In the genomic region with DNA sequence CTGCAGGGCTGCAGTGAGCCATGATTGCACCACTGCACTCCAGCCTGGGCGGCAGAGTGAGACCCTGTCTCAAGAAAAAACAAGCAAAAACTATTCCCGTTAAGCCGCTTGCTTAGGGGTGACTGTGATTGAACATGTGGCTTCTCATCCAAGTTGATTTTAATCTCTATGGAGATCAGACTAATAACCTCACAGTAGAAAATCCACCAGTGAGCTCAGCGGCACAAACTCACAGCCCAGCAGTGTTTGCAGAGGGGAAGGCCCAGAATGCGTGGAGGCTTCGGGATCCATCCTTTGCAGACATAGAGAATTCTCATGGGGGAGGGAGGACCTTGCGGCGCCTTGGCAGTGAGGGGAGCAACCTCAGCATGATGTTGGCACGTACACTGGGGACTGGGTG, we compare ENCODE assay signal across 30 cellular contexts. TPM values are rescaled to one million over a fixed set of nuclear protein-coding genes. Genes with fewer than 3 reads are reported as not detected.
DNase-seq lines count a peak whose midpoint lies in the region; ATAC-seq and TF ChIP-seq lines count a peak whose summit lies in the region.
"Had no signal": no experiment of that assay in that cellular context is flagged by ENCODE, and none has a peak within 500 bp of the region (broad histone marks: within the 10 kb centered on the region; RNA-seq: fewer than 3 reads in every experiment).

No MANE protein-coding gene starts in this region.

- intact Hi-C loops in CD4-positive, alpha-beta T cell (cut with DNase I, micrococcal nuclease) = loop anchor here in 1 of 2 experiments (10.0 kb wide), 5 partner anchors 576 to 1404 kb away; a partner anchor contains a TSS
- intact Hi-C loops in activated CD8-positive, alpha-beta T cell treated with anti-CD3 and anti-CD28 coated beads for 36 hours (cut with micrococcal nuclease) = no loop called here
- intact Hi-C loops in naive thymus-derived CD4-positive, alpha-beta T cell (cut with micrococcal nuclease) = loop anchor here (10.0 kb wide), 3 partner anchors 576 to 746 kb away; a partner anchor contains a TSS

- no peaks in the 10 kb centered on the region for H3K9me3 Mint-ChIP-seq in T-helper 2 cell treated with Interferon-gamma antibody and Interleukin-4, amounts not matched to agents 5 μg/mL and 100 μg/mL, for 36 hours
- no peaks in the 10 kb centered on the region for H3K9me3 Mint-ChIP-seq in CD4-positive, alpha-beta T cell
- no peaks in the 10 kb centered on the region for H3K9me3 Mint-ChIP-seq in activated CD8-positive, alpha-beta T cell treated with anti-CD3 and anti-CD28 coated beads for 36 hours
- H3K9me3 Mint-ChIP-seq in naive thymus-derived CD4-positive, alpha-beta T cell = no peaks in the 10 kb centered on the region
- H3K9me3 Mint-ChIP-seq: central memory CD8-positive, alpha-beta T cell had no signal

- no peaks in the 10 kb centered on the region for H3K27me3 ChIP-seq in CD4-positive, alpha-beta T cell (ENCODE audit: control insufficient read depth, insufficient read depth, low read length)
- H3K27me3 ChIP-seq in naive thymus-derived CD4-positive, alpha-beta T cell (ENCODE audit: control insufficient read depth in 2 of 2, insufficient read depth in 2 of 2, low read length in 2 of 2) = no peaks in the 10 kb centered on the region
- H3K27me3 ChIP-seq: gastrocnemius medialis, hepatocyte, MG63, right lobe of liver had no signal

- no peak for DNase-seq in T-helper 2 cell treated with Interferon-gamma antibody and Interleukin-4, amounts not matched to agents 5 μg/mL and 100 μg/mL, for 36 hours (ENCODE audit: low spot score)
- DNase-seq in T-helper 2 cell = no peak
- no peak for DNase-seq in CD4-positive, alpha-beta T cell
- DNase-seq in activated CD8-positive, alpha-beta T cell treated with anti-CD3 and anti-CD28 coated beads for 36 hours = no peak
- DNase-seq in naive thymus-derived CD4-positive, alpha-beta T cell = no peak
- DNase-seq in A172 (ENCODE audit: low spot score) = no peak
- DNase-seq in stimulated activated naive CD4-positive, alpha-beta T cell (lab: John Stamatoyannopoulos, UW) = no peak
- DNase-seq: activated CD4-positive, alpha-beta T cell treated with anti-CD3 and anti-CD28 coated beads for 48 hours; activated CD8-positive, alpha-beta memory T cell treated with anti-CD3 and anti-CD28 coated beads, Interleukin-2, amount 10 ng/mL, durations not matched to agents 7 days and 5 days; dermis blood vessel endothelial cell; DMS79; gastrocnemius medialis; GDM1; left cardiac atrium; MG63; NCI-H1417 treated with DMSO at 0.1 percent for 48 hours; NCI-H2081; NCI-H748 treated with DMSO at 0.1 percent for 48 hours; right lobe of liver; stimulated activated CD4-positive, alpha-beta T cell treated with anti-CD3 and anti-CD28 coated beads, Interleukin-2, amount 100 ng/mL, for 48 hours; T-helper 1 cell had no signal

- H3K9me3 ChIP-seq in CD4-positive, alpha-beta T cell (ENCODE audit: control insufficient read depth, low read length) = no peaks in the 10 kb centered on the region
- no peaks in the 10 kb centered on the region for H3K9me3 ChIP-seq in naive thymus-derived CD4-positive, alpha-beta T cell (ENCODE audit: control insufficient read depth in 2 of 3, low read length in 3 of 3)
- H3K9me3 ChIP-seq: gastrocnemius medialis, HAP-1, MG63, right lobe of liver had no signal

- H3K4me1 ChIP-seq in naive thymus-derived CD4-positive, alpha-beta T cell (ENCODE audit: control insufficient read depth in 2 of 2, insufficient read depth in 2 of 2, low read length in 2 of 2) = peaks cover 30 to 74% of the 10 kb centered on the region in 2 donors
- H3K4me1 ChIP-seq: HAP-1 had no signal

- H3K4me3 ChIP-seq in naive thymus-derived CD4-positive, alpha-beta T cell (ENCODE audit: low read length) = no peak overlapping the region
- H3K4me3 ChIP-seq: gastrocnemius medialis, HAP-1, hepatocyte, K562, MG63, right lobe of liver had no signal

- peaks cover 0 to 17% (median 0%) of the 10 kb centered on the region in 3 experiments for H3K36me3 ChIP-seq in naive thymus-derived CD4-positive, alpha-beta T cell (ENCODE audit: control insufficient read depth in 2 of 3, insufficient read depth in 3 of 3, low read length in 3 of 3)

- H3K36me3 Mint-ChIP-seq in T-helper 2 cell treated with Interferon-gamma antibody and Interleukin-4, amounts not matched to agents 5 μg/mL and 100 μg/mL, for 36 hours (ENCODE audit: low read depth) = peaks cover 42% of the 10 kb centered on the region
- peaks cover 63% of the 10 kb centered on the region for H3K36me3 Mint-ChIP-seq in CD4-positive, alpha-beta T cell (ENCODE audit: low read depth)
- peaks cover 30% of the 10 kb centered on the region for H3K36me3 Mint-ChIP-seq in activated CD8-positive, alpha-beta T cell treated with anti-CD3 and anti-CD28 coated beads for 36 hours (ENCODE audit: low read depth)
- peaks cover 0 to 20% (median 7%) of the 10 kb centered on the region in 5 donors for H3K36me3 Mint-ChIP-seq in naive thymus-derived CD4-positive, alpha-beta T cell

- ATAC-seq in CD4-positive, alpha-beta T cell (ENCODE audit: poor library complexity) = no peak
- no peak for ATAC-seq in activated CD8-positive, alpha-beta T cell treated with anti-CD3 and anti-CD28 coated beads for 36 hours
- no peak for ATAC-seq in naive thymus-derived CD4-positive, alpha-beta T cell
- ATAC-seq in GM18511 (IDR thresholded peaks at IDR 0.05; ENCODE audit: unreplicated experiment) = no peak
- ATAC-seq: activated CD8-positive, alpha-beta memory T cell treated with anti-CD3 and anti-CD28 coated beads, Interleukin-2, amount 10 ng/mL, durations not matched to agents 7 days and 5 days; gastrocnemius medialis had no signal

- POLR2A ChIA-PET in CD4-positive, alpha-beta T cell (lab: Charles Lee) = no interaction called here
- POLR2A ChIA-PET in activated CD8-positive, alpha-beta T cell treated with anti-CD3 and anti-CD28 coated beads for 36 hours (lab: Charles Lee) = no interaction called here
- POLR2A ChIA-PET in naive thymus-derived CD4-positive, alpha-beta T cell (lab: Charles Lee) = no interaction called here

- H3K27ac ChIP-seq in CD4-positive, alpha-beta T cell (ENCODE audit: low read depth, low read length) = no peak overlapping the region
- no peak overlapping the region for H3K27ac ChIP-seq in naive thymus-derived CD4-positive, alpha-beta T cell (ENCODE audit: low read depth, low read length)
- H3K27ac ChIP-seq: 22Rv1, gastrocnemius medialis, hepatocyte, right lobe of liver had no signal

- H3K27me3 Mint-ChIP-seq in T-helper 2 cell treated with Interferon-gamma antibody and Interleukin-4, amounts not matched to agents 5 μg/mL and 100 μg/mL, for 36 hours (ENCODE audit: low read depth) = no peaks in the 10 kb centered on the region
- H3K27me3 Mint-ChIP-seq in CD4-positive, alpha-beta T cell = no peaks in the 10 kb centered on the region
- no peaks in the 10 kb centered on the region for H3K27me3 Mint-ChIP-seq in activated CD8-positive, alpha-beta T cell treated with anti-CD3 and anti-CD28 coated beads for 36 hours
- no peaks in the 10 kb centered on the region for H3K27me3 Mint-ChIP-seq in naive thymus-derived CD4-positive, alpha-beta T cell
- H3K27me3 Mint-ChIP-seq: activated CD8-positive, alpha-beta memory T cell treated with anti-CD3 and anti-CD28 coated beads, Interleukin-2, amount 10 ng/mL, durations not matched to agents 7 days and 5 days; central memory CD8-positive, alpha-beta T cell; progenitor cell of endocrine pancreas had no signal

- H3K4me3 Mint-ChIP-seq in T-helper 2 cell treated with Interferon-gamma antibody and Interleukin-4, amounts not matched to agents 5 μg/mL and 100 μg/mL, for 36 hours = peak overlapping the region; percentile 8
- no peak overlapping the region for H3K4me3 Mint-ChIP-seq in CD4-positive, alpha-beta T cell
- peak overlapping the region; percentile 67 for H3K4me3 Mint-ChIP-seq in activated CD8-positive, alpha-beta T cell treated with anti-CD3 and anti-CD28 coated beads for 36 hours
- peak overlapping the region in 5 of 10 donors; percentile 21 to 93 (median 54) for H3K4me3 Mint-ChIP-seq in naive thymus-derived CD4-positive, alpha-beta T cell
- H3K4me3 Mint-ChIP-seq: activated CD8-positive, alpha-beta memory T cell treated with anti-CD3 and anti-CD28 coated beads, Interleukin-2, amount 10 ng/mL, durations not matched to agents 7 days and 5 days had no signal

- CTCF ChIA-PET in CD4-positive, alpha-beta T cell (lab: Charles Lee) = no interaction called here
- CTCF ChIA-PET in activated CD8-positive, alpha-beta T cell treated with anti-CD3 and anti-CD28 coated beads for 36 hours (lab: Charles Lee) = interaction anchor here (2.3 kb wide), 1 partner anchor 180 kb away, joined by 7 read pairs; no protein-coding TSS in a partner anchor
- CTCF ChIA-PET in naive thymus-derived CD4-positive, alpha-beta T cell (lab: Charles Lee) = interaction anchor here (0.9 kb wide), 1 partner anchor 180 kb away, joined by 3 read pairs; no protein-coding TSS in a partner anchor

- no peak overlapping the region for H3K27ac Mint-ChIP-seq in T-helper 2 cell treated with Interferon-gamma antibody and Interleukin-4, amounts not matched to agents 5 μg/mL and 100 μg/mL, for 36 hours
- H3K27ac Mint-ChIP-seq in CD4-positive, alpha-beta T cell = peak overlapping the region; percentile 99
- H3K27ac Mint-ChIP-seq in activated CD8-positive, alpha-beta T cell treated with anti-CD3 and anti-CD28 coated beads for 36 hours = peak overlapping the region; percentile 51
- peak overlapping the region in 7 of 9 donors; percentile 66 to 97 (median 81) for H3K27ac Mint-ChIP-seq in naive thymus-derived CD4-positive, alpha-beta T cell
- H3K27ac Mint-ChIP-seq: activated CD8-positive, alpha-beta memory T cell treated with anti-CD3 and anti-CD28 coated beads, Interleukin-2, amount 10 ng/mL, durations not matched to agents 7 days and 5 days had no signal

- H3K4me1 Mint-ChIP-seq in T-helper 2 cell treated with Interferon-gamma antibody and Interleukin-4, amounts not matched to agents 5 μg/mL and 100 μg/mL, for 36 hours (ENCODE audit: low read depth) = peaks cover 68% of the 10 kb centered on the region
- peaks cover 87% of the 10 kb centered on the region for H3K4me1 Mint-ChIP-seq in CD4-positive, alpha-beta T cell (ENCODE audit: low read depth)
- peaks cover 85% of the 10 kb centered on the region for H3K4me1 Mint-ChIP-seq in activated CD8-positive, alpha-beta T cell treated with anti-CD3 and anti-CD28 coated beads for 36 hours (ENCODE audit: low read depth)
- H3K4me1 Mint-ChIP-seq in naive thymus-derived CD4-positive, alpha-beta T cell = peaks cover 50 to 94% (median 85%) of the 10 kb centered on the region in 7 donors

- no peak for TF ChIP-seq CTCF in CD4-positive, alpha-beta T cell (IDR thresholded peaks at IDR 0.05)
- TF ChIP-seq CTCF in activated CD8-positive, alpha-beta T cell treated with anti-CD3 and anti-CD28 coated beads for 36 hours (IDR thresholded peaks at IDR 0.05) = no peak

RNA-seq across cellular contexts. Expression of a gene that starts 7.4 kb away (rescaled TPM):
- 10 to 100 TPM; 57.5 to 58.6 TPM for total RNA-seq in CD4-positive, alpha-beta T cell
- total RNA-seq in activated CD8-positive, alpha-beta T cell treated with anti-CD3 and anti-CD28 coated beads for 36 hours = 10 to 100 TPM; 32.1 to 36.1 TPM
- 10 to 100 TPM; 43.6 to 81.2 (median 68.5) TPM for total RNA-seq in naive thymus-derived CD4-positive, alpha-beta T cell
- polyA plus RNA-seq in naive thymus-derived CD4-positive, alpha-beta T cell = 10 to 100 TPM; 17.2 to 28.9 TPM
- 16.9 and 25.4 TPM in 2 replicates for total RNA-seq in A172 (2014; rRNA removed; shearing (Covaris generic))

RNA-seq across cellular contexts. Expression of a gene that starts 22.3 kb away (rescaled TPM):
- total RNA-seq in CD4-positive, alpha-beta T cell = not detected
- not detected for total RNA-seq in activated CD8-positive, alpha-beta T cell treated with anti-CD3 and anti-CD28 coated beads for 36 hours
- total RNA-seq in naive thymus-derived CD4-positive, alpha-beta T cell = not detected
- polyA plus RNA-seq in naive thymus-derived CD4-positive, alpha-beta T cell = not detected
- total RNA-seq in A172 (2014; rRNA removed; shearing (Covaris generic)) = not detected in 2 replicates
- total RNA-seq: activated CD8-positive, alpha-beta memory T cell treated with anti-CD3 and anti-CD28 coated beads, Interleukin-2, amount 10 ng/mL, durations not matched to agents 7 days and 5 days; dermis blood vessel endothelial cell; gastrocnemius medialis; HT1080; K562; left cardiac atrium; RPMI7951 had no signal
- polyA plus RNA-seq: K562 had no signal
